Comparison of ENCODE assay signal across 8 cellular contexts in genomic region chr10:110226926-110227641, GRCh38.
DNase-seq lines count a peak whose midpoint lies in the region; ATAC-seq and TF ChIP-seq lines count a peak whose summit lies in the region.

No MANE protein-coding gene starts in this region.

- peaks cover 35% of the 10 kb centered on the region for H3K36me3 ChIP-seq in OCI-LY1 (ENCODE audit: insufficient read depth, low read length)
- H3K36me3 ChIP-seq in mucosa of rectum (ENCODE audit: control insufficient read depth in 2 of 2, insufficient read depth in 2 of 2, low read length in 2 of 2), result peaks cover 8 to 11% of the 10 kb centered on the region in 2 donors

- H3K27ac Mint-ChIP-seq in activated T-cell treated with anti-CD3 and anti-CD28 coated beads, Interleukin-2, amount 50 U/mL, for 24 hours, result peak overlapping the region; percentile 99

- no peak for TF ChIP-seq CTCF in 22Rv1 (IDR thresholded peaks at IDR 0.05)
- no peak for TF ChIP-seq CTCF in GM12864 (IDR thresholded peaks at IDR 0.05; ENCODE audit: low read depth, low read length, missing control alignments)
- no peak for TF ChIP-seq CTCF in OCI-LY1 (IDR thresholded peaks at IDR 0.05; ENCODE audit: low read length)

- ATAC-seq in stimulated activated naive CD8-positive, alpha-beta T cell treated with anti-CD3 and anti-CD28 coated beads, Interleukin-15, Interleukin-2, amounts not matched to agents 100 U/mL and 50 U/mL, for 24 hours, result peak; percentile 17
- ATAC-seq in HG03354 (IDR thresholded peaks at IDR 0.05; ENCODE audit: poor library complexity, severe bottlenecking, unreplicated experiment), result no peak

- peaks cover 21% of the 10 kb centered on the region for H3K36me3 Mint-ChIP-seq in activated T-cell treated with anti-CD3 and anti-CD28 coated beads, Interleukin-2, amount 50 U/mL, for 24 hours (ENCODE audit: low read depth)

- H3K9me3 Mint-ChIP-seq in activated T-cell treated with anti-CD3 and anti-CD28 coated beads, Interleukin-2, amount 50 U/mL, for 24 hours, result no peaks in the 10 kb centered on the region

- peaks cover 30% of the 10 kb centered on the region for H3K4me1 ChIP-seq in OCI-LY1 (ENCODE audit: insufficient read depth, low read length, severe bottlenecking)
- H3K4me1 ChIP-seq in mucosa of rectum (ENCODE audit: control insufficient read depth in 2 of 2, insufficient read depth in 2 of 2, low read length in 2 of 2), result peaks cover 5 to 9% of the 10 kb centered on the region in 2 donors

- no peaks in the 10 kb centered on the region for H3K79me2 ChIP-seq in OCI-LY1 (ENCODE audit: insufficient read depth, low read length)

- H4K20me1 ChIP-seq in OCI-LY1 (ENCODE audit: insufficient read depth, low read length), result no peaks in the 10 kb centered on the region

- 0 out of 2 replicates have a peak, but pooled peaks cover 3% of the 10 kb centered on the region for H3F3A ChIP-seq in OCI-LY1 (ENCODE audit: insufficient read depth, low read length)

- H3K4me3 ChIP-seq in GM12864 (ENCODE audit: low read depth, low read length), result peak overlapping the region; percentile 61
- peak overlapping the region; percentile 84 for H3K4me3 ChIP-seq in OCI-LY1 (ENCODE audit: low read depth, low read length, poor library complexity, severe bottlenecking)
- peak overlapping the region; percentile 71 to 74 for H3K4me3 ChIP-seq in mucosa of rectum (ENCODE audit: low read length in 2 of 2)

- H3K4me1 Mint-ChIP-seq in activated T-cell treated with anti-CD3 and anti-CD28 coated beads, Interleukin-2, amount 50 U/mL, for 24 hours (ENCODE audit: low read depth), result peaks cover 38% of the 10 kb centered on the region

- H3K27me3 ChIP-seq in OCI-LY1 (ENCODE audit: insufficient read depth, low read length), result no peaks in the 10 kb centered on the region
- H3K27me3 ChIP-seq in mucosa of rectum (ENCODE audit: control insufficient read depth in 2 of 2, insufficient read depth in 2 of 2, low read length in 2 of 2), result no peaks in the 10 kb centered on the region

- no peaks in the 10 kb centered on the region for H3K9me3 ChIP-seq in OCI-LY1 (ENCODE audit: low read length)
- H3K9me3 ChIP-seq in mucosa of rectum (ENCODE audit: control insufficient read depth in 2 of 2, low read length in 2 of 2), result no peaks in the 10 kb centered on the region

- peak overlapping the region; percentile 54 for H3K9ac ChIP-seq in OCI-LY1 (ENCODE audit: low read length)
- H3K9ac ChIP-seq in mucosa of rectum (ENCODE audit: low read depth in 1 of 2, low read length in 2 of 2), result peak overlapping the region; percentile 32 to 42

- no peaks in the 10 kb centered on the region for H3K27me3 Mint-ChIP-seq in activated T-cell treated with anti-CD3 and anti-CD28 coated beads, Interleukin-2, amount 50 U/mL, for 24 hours

- peak overlapping the region; percentile 95 for H3K4me3 Mint-ChIP-seq in activated T-cell treated with anti-CD3 and anti-CD28 coated beads, Interleukin-2, amount 50 U/mL, for 24 hours

- peak overlapping the region; percentile 67 for H3K4me2 ChIP-seq in OCI-LY1 (ENCODE audit: low read length)

- H3K9me2 ChIP-seq in OCI-LY1 (ENCODE audit: low read depth, low read length), result no peaks in the 10 kb centered on the region

- H2AFZ ChIP-seq in OCI-LY1 (ENCODE audit: low read length), result no peak overlapping the region

- DNase-seq in GM12864 (ENCODE audit: low read depth), result no peak
- DNase-seq in activated T-cell treated with anti-CD3 and anti-CD28 coated beads, Interleukin-2, amount 50 U/mL, for 24 hours, result peak; percentile 75
- DNase-seq in epithelial cell of prostate (ENCODE audit: low read depth, low spot score), result no peak
- DNase-seq in stimulated activated naive CD8-positive, alpha-beta T cell treated with anti-CD3 and anti-CD28 coated beads, Interleukin-15, Interleukin-2, amounts not matched to agents 100 U/mL and 50 U/mL, for 24 hours, result peak; percentile 79

- peak overlapping the region; percentile 87 for H3K27ac ChIP-seq in 22Rv1
- peak overlapping the region; percentile 88 for H3K27ac ChIP-seq in OCI-LY1 (ENCODE audit: low read depth, low read length, poor library complexity, severe bottlenecking)
- peak overlapping the region; percentile 69 for H3K27ac ChIP-seq in epithelial cell of prostate
- peak overlapping the region; percentile 94 to 96 for H3K27ac ChIP-seq in mucosa of rectum (ENCODE audit: low read depth in 2 of 2, low read length in 2 of 2)

Comparison
In these comparisons a context has a peak if more than half of its experiments do, and no peak if none do; other contexts are left out.
1. DNase-seq: peak in activated T-cell treated with anti-CD3 and anti-CD28 coated beads, Interleukin-2, amount 50 U/mL, for 24 hours (single experiment) and stimulated activated naive CD8-positive, alpha-beta T cell treated with anti-CD3 and anti-CD28 coated beads, Interleukin-15, Interleukin-2, amounts not matched to agents 100 U/mL and 50 U/mL, for 24 hours (single experiment); none in GM12864 (single experiment) and epithelial cell of prostate (single experiment).
2. Peak in every context shown above with its lines, with median percentiles within 50 percentile points of each other: H3K27ac ChIP-seq and H3K4me3 ChIP-seq.